Comparison of ENCODE assay signal across 8 cellular contexts in the genomic region with DNA sequence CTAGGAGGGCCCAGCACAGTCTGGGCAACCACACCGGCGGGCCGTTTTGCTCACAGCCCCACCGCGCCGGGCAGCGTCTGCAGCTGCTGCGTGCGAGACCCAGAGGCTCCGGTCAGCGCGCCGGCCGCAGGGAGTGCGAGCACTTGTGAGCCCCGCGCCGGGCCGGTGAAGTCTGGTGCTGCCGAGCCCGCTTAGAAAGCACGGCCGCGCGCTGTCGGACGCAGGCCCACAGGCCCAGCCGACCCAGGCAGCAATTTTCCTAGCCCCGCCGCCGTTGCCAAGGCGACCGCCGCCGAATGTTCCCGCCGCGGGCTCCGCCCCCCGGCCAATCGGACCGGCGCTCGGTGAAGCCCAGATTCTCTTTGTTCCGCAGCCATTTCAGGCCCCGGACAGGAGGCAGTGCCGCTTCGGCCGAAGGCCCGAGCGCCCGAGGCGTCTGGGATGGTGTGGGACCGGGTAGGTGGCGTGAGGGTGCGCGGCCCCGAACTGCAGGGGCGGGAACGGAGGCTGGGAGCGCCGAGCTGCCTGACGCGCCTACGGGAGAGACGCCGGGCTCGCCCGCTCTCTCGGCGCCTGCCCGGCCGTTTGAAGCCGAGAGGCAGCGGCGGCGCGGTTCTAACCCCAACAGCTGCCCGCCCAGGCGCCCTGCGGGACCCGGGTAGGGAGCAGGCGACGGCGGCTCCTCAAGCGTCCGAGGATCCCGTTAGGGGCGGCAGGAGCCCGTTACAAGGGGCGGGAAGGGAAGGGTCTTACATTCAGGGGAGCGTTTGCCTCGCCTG. TPM values are rescaled to one million over a fixed set of nuclear protein-coding genes. Genes with fewer than 3 reads are reported as not detected.
DNase-seq lines count a peak whose midpoint lies in the region; ATAC-seq and TF ChIP-seq lines count a peak whose summit lies in the region.

A gene (plus strand): TSS at position 365 of the 779 bp plus-strand sequence. CDS start 77 bp downstream, at position 442.

- ATAC-seq in GM18870 (IDR thresholded peaks at IDR 0.05; ENCODE audit: unreplicated experiment) (peak; percentile 76), HG03108 (IDR thresholded peaks at IDR 0.05; ENCODE audit: unreplicated experiment) (peak; percentile 85)

- no peaks in the 10 kb centered on the region; the same call in 1 of the 2 replicates for H3K9me3 ChIP-seq in AG04450 (ENCODE audit: control insufficient read depth, insufficient read depth, low read length)

- TF ChIP-seq CTCF in AG04450 (IDR thresholded peaks at IDR 0.05; ENCODE audit: low read depth, low read length), result no peak

- H3K4me3 ChIP-seq in AG04450 (ENCODE audit: low read depth, low read length), result peak within 1 kb of the TSS; percentile 74

- no peaks in the 10 kb centered on the region for H3K27me3 ChIP-seq in AG04450 (ENCODE audit: control insufficient read depth, insufficient read depth, low read length)

- DNase-seq in AG04450 (ENCODE audit: low read depth, low spot score) (peak; percentile 79), NCI-H2227 (lab: John Stamatoyannopoulos, UW; ENCODE audit: unreplicated experiment) (peak; percentile 92), cerebellar cortex (ENCODE audit: low spot score) (peak; percentile 91), islet precursor cell (peak; percentile 98)
- DNase-seq in activated CD4-positive, CD25-positive, alpha-beta regulatory T cell treated with anti-CD3 and anti-CD28 coated beads, Interleukin-2, amount 50 U/mL, for 72 hours, result peak; percentile 86
- DNase-seq in stimulated activated CD4-positive, alpha-beta T cell treated with anti-CD3 and anti-CD28 coated beads, Interleukin-12 subunit alpha, Interleukin-12 subunit beta, amount 100 ng/mL, for 4 hours, result peak; percentile 82

- peak within 1 kb of the TSS; percentile 98 for H3K27ac ChIP-seq in AG04450 (ENCODE audit: low read depth, low read length)

- POLR2A ChIA-PET in AG04450 (lab: Yijun Ruan, JAX), result interaction anchor here (0.7 to 2.7 kb wide), 14 partner anchors 11 to 496 kb away, joined by 3 to 16 read pairs (median 3); a partner anchor contains a TSS

- CTCF ChIA-PET in AG04450 (lab: Charles Lee), result interaction anchor here (0.6 to 3.2 kb wide), 3 partner anchors 32 to 292 kb away, joined by 3 to 17 read pairs (median 6); no protein-coding TSS in a partner anchor

RNA-seq across cellular contexts. Expression of the gene that starts here (rescaled TPM):
- 110 and 134 TPM in 2 replicates for polyA plus RNA-seq in AG04450 (2011; rRNA removed)
- polyA minus RNA-seq in AG04450 (2011; rRNA and poly(A)+ RNA removed), result 244 and 342 TPM in 2 replicates

Comparison
In these comparisons a context has a peak if more than half of its experiments do, and no peak if none do; other contexts are left out.
1. Peak in every context shown above with its lines: DNase-seq, ATAC-seq, H3K4me3 ChIP-seq and H3K27ac ChIP-seq.